Comparison of ENCODE assay signal across 8 cellular contexts in the genomic region with DNA sequence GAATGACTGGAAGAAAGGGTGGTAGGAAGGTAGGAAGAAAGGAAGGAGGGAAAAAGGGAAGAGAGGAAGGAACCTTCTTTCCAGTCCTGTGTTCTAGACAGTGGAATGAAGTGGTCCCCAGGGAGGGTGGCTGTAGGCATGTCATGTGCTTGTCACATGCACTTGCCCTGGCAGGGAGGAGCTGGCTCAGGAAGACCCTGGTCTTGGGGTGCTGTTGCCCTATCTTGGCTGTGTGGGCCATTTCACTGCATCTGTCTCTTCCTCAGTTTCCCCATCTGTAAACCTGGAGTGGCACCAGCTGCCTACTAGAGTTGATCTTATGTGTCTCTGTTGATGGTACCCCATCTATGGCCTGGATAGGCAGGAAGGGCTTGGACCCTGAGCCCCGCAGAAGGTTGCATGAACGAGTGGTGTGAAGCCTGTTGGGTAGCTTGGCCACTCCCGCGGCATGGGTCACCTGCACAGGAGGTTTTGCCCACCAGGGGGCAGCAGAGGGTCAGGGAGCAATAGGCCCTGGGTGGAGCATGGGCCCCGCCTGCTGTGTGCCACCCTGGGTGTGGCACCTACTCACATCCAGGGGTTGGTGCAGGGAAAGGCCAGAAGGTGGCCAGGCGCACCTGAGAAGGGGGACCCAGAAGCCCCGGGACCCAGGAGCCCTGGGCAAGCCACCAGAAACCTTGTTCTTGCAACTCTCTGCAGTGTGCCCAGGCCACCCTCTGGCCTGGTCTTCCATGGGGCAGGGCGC. TPM values are rescaled to one million over a fixed set of nuclear protein-coding genes. Genes with fewer than 3 reads are reported as not detected.
A peak's percentile ranks its signal among the peaks of the same experiment; 100 is the strongest.
DNase-seq lines count a peak whose midpoint lies in the region; ATAC-seq and TF ChIP-seq lines count a peak whose summit lies in the region.

No MANE protein-coding gene starts in this region.

- no peak overlapping the region for H3K4me3 Mint-ChIP-seq in type B pancreatic cell

- peaks cover 9% of the 10 kb centered on the region for H3K27me3 Mint-ChIP-seq in type B pancreatic cell

- TF ChIP-seq CTCF in GM10266 (IDR thresholded peaks at IDR 0.05; ENCODE audit: control insufficient read depth, insufficient read depth, low read depth, missing control alignments) (peak; percentile 78), epithelial cell of esophagus (IDR thresholded peaks at IDR 0.05; ENCODE audit: insufficient read depth, low read depth, low read length, missing control alignments) (peak; percentile 68), omental fat pad (IDR thresholded peaks at IDR 0.05) (peak in 1 of 3 donors; percentile 14), type B pancreatic cell (conservative IDR thresholded peaks at IDR 0.05) (peak; percentile 73)

- H3K36me3 Mint-ChIP-seq in type B pancreatic cell = no peaks in the 10 kb centered on the region

- DNase-seq in GM10266 (ENCODE audit: extremely low spot score) (peak; percentile 69), NCI-H460 (ENCODE audit: extremely low read depth, low read depth) (peak; percentile 66), epithelial cell of esophagus (ENCODE audit: low read depth) (peak; percentile 45), omental fat pad (ENCODE audit: low spot score) (peak; percentile 87), type B pancreatic cell (ENCODE audit: extremely low spot score, unreplicated experiment) (no peak), superior temporal gyrus (ENCODE audit: extremely low spot score) (no peak)
- DNase-seq in activated CD8-positive, alpha-beta memory T cell treated with anti-CD3 and anti-CD28 coated beads for 1 hour (ENCODE audit: extremely low read depth in 1 of 2, low read depth in 1 of 2) = peak; percentile 35 to 72

- ATAC-seq in HG02678 (IDR thresholded peaks at IDR 0.05; ENCODE audit: unreplicated experiment) (peak; percentile 43), omental fat pad (ENCODE audit: low FRiP score) (peak; percentile 40)

- no peak overlapping the region for H3K27ac Mint-ChIP-seq in type B pancreatic cell

- H3K4me3 ChIP-seq in epithelial cell of esophagus (ENCODE audit: low read length) = no peak overlapping the region

- H3K9me3 Mint-ChIP-seq in type B pancreatic cell = no peaks in the 10 kb centered on the region

- peaks cover 2% of the 10 kb centered on the region for H3K4me1 Mint-ChIP-seq in type B pancreatic cell (ENCODE audit: unreplicated experiment)

RNA-seq across cellular contexts. Expression of gene MEG3, which starts 25.1 kb away (rescaled TPM):
- 0.69 TPM in 1 of 2 replicates, not detected in the other for total RNA-seq in NCI-H460 (2014; rRNA removed; shearing (Covaris generic))
- not detected in 2 replicates for polyA plus RNA-seq in NCI-H460 (2014; cell fraction: nucleus; rRNA removed)
- total RNA-seq in omental fat pad (100 to 1,000 TPM in 3 of 4 donors, 10 to 100 TPM in 1; 34.9 to 169 (median 117) TPM), type B pancreatic cell (ENCODE audit: low replicate concordance) (0.68 and 0.74 TPM in 2 replicates)

RNA-seq across cellular contexts. Expression of gene RTL1, which starts 52.5 kb away (rescaled TPM):
- not detected in 2 replicates for total RNA-seq in NCI-H460 (2014; rRNA removed; shearing (Covaris generic))
- not detected in 2 replicates for polyA plus RNA-seq in NCI-H460 (2014; cell fraction: nucleus; rRNA removed)
- not detected for total RNA-seq in omental fat pad
- total RNA-seq in type B pancreatic cell (ENCODE audit: low replicate concordance) = 1.5 and 5.4 TPM in 2 replicates

Comparison
In these comparisons a context has a peak if more than half of its experiments do, and no peak if none do; other contexts are left out.
1. DNase-seq: peak in GM10266 (single experiment), NCI-H460 (single experiment), activated CD8-positive, alpha-beta memory T cell treated with anti-CD3 and anti-CD28 coated beads for 1 hour (2 of 2), epithelial cell of esophagus (single experiment) and omental fat pad (single experiment); none in type B pancreatic cell (single experiment) and superior temporal gyrus (single experiment).
2. RNA of gene MEG3, which starts 25.1 kb away (total RNA-seq): 34.9 to 169 TPM in omental fat pad; 0.69 TPM in NCI-H460 and 0.68 to 0.74 TPM in type B pancreatic cell; every median in the first group is over 10 times any median in the second.